6 cellular contexts compared by ENCODE assay signal in genomic region chr14:83118029-83118428, GRCh38.
"Had no signal": no experiment of that assay in that cellular context is flagged by ENCODE, and none has a peak within 500 bp of the region (broad histone marks: within the 10 kb centered on the region; RNA-seq: fewer than 3 reads in every experiment).

No MANE protein-coding gene starts in this region.

- DNase-seq: IMR-90, KBM-7, KG1 had no signal

- H3K4me3 ChIP-seq: K562 had no signal

- H3K27ac ChIP-seq: HL-60 had no signal

- ATAC-seq: HepG2, K562 had no signal
